In genomic region chr12:76559277-76560082, GRCh38 we compare ENCODE assay signal across 8 cellular contexts. TPM values are rescaled to one million over a fixed set of nuclear protein-coding genes. Genes with fewer than 3 reads are reported as not detected.
DNase-seq lines count a peak whose midpoint lies in the region; ATAC-seq and TF ChIP-seq lines count a peak whose summit lies in the region.

OSBPL8 (minus strand) TSS chr12:76559771; CDS start chr12:76487551, 72,220 bp downstream.

- no peaks in the 10 kb centered on the region for H3K27me3 Mint-ChIP-seq in activated T-helper 17 cell treated with anti-CD3 and anti-CD28 coated beads, Interleukin-2, amount 50 U/mL, for 72 hours
- H3K27me3 Mint-ChIP-seq in natural killer cell (ENCODE audit: low read depth in 2 of 2): no peaks in the 10 kb centered on the region

- peaks cover 25% of the 10 kb centered on the region for H3K36me3 Mint-ChIP-seq in activated T-helper 17 cell treated with anti-CD3 and anti-CD28 coated beads, Interleukin-2, amount 50 U/mL, for 72 hours (ENCODE audit: low read depth)
- no peaks in the 10 kb centered on the region for H3K36me3 Mint-ChIP-seq in natural killer cell

- intact Hi-C loops in natural killer cell (cut with micrococcal nuclease): loop anchor here (2.0 kb wide), 3 partner anchors 29 to 529 kb away; partner anchors contain the start of genes PHLDA1 and ZDHHC17

- peak within 1 kb of the TSS; percentile 87 for H3K4me3 Mint-ChIP-seq in activated T-helper 17 cell treated with anti-CD3 and anti-CD28 coated beads, Interleukin-2, amount 50 U/mL, for 72 hours
- peak within 1 kb of the TSS; percentile 95 for H3K4me3 Mint-ChIP-seq in natural killer cell

- peak within 1 kb of the TSS; percentile 87 for H3K4me3 ChIP-seq in fibroblast of mammary gland (ENCODE audit: control insufficient read depth, low read depth, low read length)

- peak; percentile 80 for ATAC-seq in activated T-helper 17 cell treated with anti-CD3 and anti-CD28 coated beads, Interleukin-2, amount 50 U/mL, for 72 hours (replicated peaks)
- peak; percentile 76 to 90 (median 78) for ATAC-seq in natural killer cell

- TF ChIP-seq CTCF in LNCAP (IDR thresholded peaks at IDR 0.05) (peak; percentile 47), fibroblast of mammary gland (conservative IDR thresholded peaks at IDR 0.05; ENCODE audit: control insufficient read depth, insufficient read depth, low read depth, low read length) (no peak), natural killer cell (IDR thresholded peaks at IDR 0.05) (no peak)

- no peaks in the 10 kb centered on the region for H3K9me3 Mint-ChIP-seq in activated T-helper 17 cell treated with anti-CD3 and anti-CD28 coated beads, Interleukin-2, amount 50 U/mL, for 72 hours
- no peaks in the 10 kb centered on the region for H3K9me3 Mint-ChIP-seq in natural killer cell

- H3K4me1 Mint-ChIP-seq in activated T-helper 17 cell treated with anti-CD3 and anti-CD28 coated beads, Interleukin-2, amount 50 U/mL, for 72 hours: peaks cover 20% of the 10 kb centered on the region
- peaks cover 30 to 38% of the 10 kb centered on the region in 2 donors for H3K4me1 Mint-ChIP-seq in natural killer cell

- H3K27ac Mint-ChIP-seq in activated T-helper 17 cell treated with anti-CD3 and anti-CD28 coated beads, Interleukin-2, amount 50 U/mL, for 72 hours: peak within 1 kb of the TSS; percentile 91
- H3K27ac Mint-ChIP-seq in natural killer cell: peak within 1 kb of the TSS; percentile 94

- DNase-seq in EL (peak; percentile 96), GOT3 (lab: John Stamatoyannopoulos, UW) (peak; percentile 56), RPMI8226 (peak; percentile 95), fibroblast of mammary gland (ENCODE audit: low read depth) (peak; percentile 87), natural killer cell (peak; percentile 95)
- peak; percentile 94 for DNase-seq in stimulated activated naive CD4-positive, alpha-beta T cell treated with Interleukin-2 at 50 U/mL for 16 hours (lab: John Stamatoyannopoulos, UW)

RNA-seq across cellular contexts. Expression of gene OSBPL8, which starts in this region (rescaled TPM):
- 10 to 100 TPM; 40.5 to 68.2 TPM for total RNA-seq in activated T-helper 17 cell treated with anti-CD3 and anti-CD28 coated beads, Interleukin-2, amount 50 U/mL, for 72 hours
- 100 to 1,000 TPM; 133 to 154 (median 138) TPM for total RNA-seq in natural killer cell

Comparison
In these comparisons a context has a peak if more than half of its experiments do, and no peak if none do; other contexts are left out.
1. Peak in every context shown above with its lines: DNase-seq, ATAC-seq and H3K4me3 ChIP-seq.